In genomic region chr6:135162678-135163439, GRCh38 we compare ENCODE assay signal across 7 cellular contexts. TPM values are rescaled to one million over a fixed set of nuclear protein-coding genes. Genes with fewer than 3 reads are reported as not detected.
DNase-seq lines count a peak whose midpoint lies in the region; ATAC-seq and TF ChIP-seq lines count a peak whose summit lies in the region.

No MANE protein-coding gene starts in this region.

- H3K4me2 ChIP-seq in SK-N-SH: no peak overlapping the region

- TF ChIP-seq CTCF in GM12872 (IDR thresholded peaks at IDR 0.05; ENCODE audit: insufficient read depth, low read depth, low read length) (peak; percentile 96), SK-N-SH (IDR thresholded peaks at IDR 0.05) (peak; percentile 63), chondrocyte (IDR thresholded peaks at IDR 0.05) (peak; percentile 73)

- POLR2A ChIA-PET in SK-N-SH (lab: Yijun Ruan, JAX): no interaction called here
- POLR2A ChIA-PET in naive thymus-derived CD8-positive, alpha-beta T cell (lab: Charles Lee): interaction anchor here (0.6 to 2.2 kb wide), 4 partner anchors 19 to 1031 kb away, joined by 3 to 23 read pairs (median 3); partner anchors contain the start of gene MYB

- H3K27ac Mint-ChIP-seq in chondrocyte (ENCODE audit: unreplicated experiment): no peak overlapping the region
- H3K27ac Mint-ChIP-seq in naive thymus-derived CD8-positive, alpha-beta T cell: peak overlapping the region in 9 of 10 donors; percentile 61 to 86 (median 80)

- no peak overlapping the region for H3K9ac ChIP-seq in SK-N-SH

- H3K4me1 Mint-ChIP-seq in chondrocyte (ENCODE audit: low read depth): no peaks in the 10 kb centered on the region
- peaks cover 13 to 39% (median 29%) of the 10 kb centered on the region in 4 donors for H3K4me1 Mint-ChIP-seq in naive thymus-derived CD8-positive, alpha-beta T cell

- 0 out of 2 replicates have a peak, but pooled peaks have one; percentile 7 for TF ChIP-seq RAD21 in SK-N-SH (IDR thresholded peaks at IDR 0.05; ENCODE audit: low read length)

- H4K20me1 ChIP-seq in SK-N-SH (ENCODE audit: insufficient read depth): no peaks in the 10 kb centered on the region

- CTCF ChIA-PET in SK-N-SH (lab: Yijun Ruan, JAX): interaction anchor here (1.0 to 1.4 kb wide), 7 partner anchors 9 to 260 kb away, joined by 3 to 6 read pairs (median 3); no protein-coding TSS in a partner anchor

- DNase-seq in SK-N-SH (peak; percentile 50), chondrocyte (ENCODE audit: low spot score) (no peak), putamen (ENCODE audit: low spot score) (no peak)
- peak in 2 of 10 donors; percentile 19 to 22 for DNase-seq in naive thymus-derived CD8-positive, alpha-beta T cell

- ATAC-seq in HG03039 (IDR thresholded peaks at IDR 0.05; ENCODE audit: unreplicated experiment) (peak; percentile 3), HG03135 (IDR thresholded peaks at IDR 0.05; ENCODE audit: unreplicated experiment) (no peak)
- no peak for ATAC-seq in naive thymus-derived CD8-positive, alpha-beta T cell

- no peaks in the 10 kb centered on the region for H3K27me3 ChIP-seq in SK-N-SH (ENCODE audit: insufficient read depth)

- no peak overlapping the region for H3K27ac ChIP-seq in SK-N-SH (ENCODE audit: low read depth in 2 of 2, low read length in 1 of 2)

- no peaks in the 10 kb centered on the region for H3K36me3 ChIP-seq in SK-N-SH (replicated peaks in 1 of 2; ENCODE audit: control insufficient read depth in 1 of 2, insufficient read depth in 2 of 2, low read length in 1 of 2)

- 35% methylated on average over 10 of the region's 10 CpGs for WGBS in SK-N-SH (ENCODE audit: low lambda C conversion rate)

- H3K27me3 Mint-ChIP-seq in chondrocyte (ENCODE audit: low read depth): no peaks in the 10 kb centered on the region
- no peaks in the 10 kb centered on the region for H3K27me3 Mint-ChIP-seq in naive thymus-derived CD8-positive, alpha-beta T cell

- no peak overlapping the region for H2AFZ ChIP-seq in SK-N-SH (ENCODE audit: low read depth)

- no peaks in the 10 kb centered on the region for H3K36me3 Mint-ChIP-seq in chondrocyte (ENCODE audit: low read depth)
- no peaks in the 10 kb centered on the region for H3K36me3 Mint-ChIP-seq in naive thymus-derived CD8-positive, alpha-beta T cell

- no peak overlapping the region for H3K4me3 Mint-ChIP-seq in chondrocyte (ENCODE audit: unreplicated experiment)
- peak overlapping the region in 9 of 10 donors; percentile 1 to 52 (median 38) for H3K4me3 Mint-ChIP-seq in naive thymus-derived CD8-positive, alpha-beta T cell

- no peak for TF ChIP-seq EP300 in SK-N-SH (IDR thresholded peaks at IDR 0.05; ENCODE audit: borderline replicate concordance in 1 of 2, low read depth in 1 of 2, low read length in 1 of 2)

- no peaks in the 10 kb centered on the region for H3K79me2 ChIP-seq in SK-N-SH (ENCODE audit: insufficient read depth)

- H3K9me3 ChIP-seq in SK-N-SH: no peaks in the 10 kb centered on the region

- no peaks in the 10 kb centered on the region for H3K4me1 ChIP-seq in SK-N-SH (ENCODE audit: control insufficient read depth in 1 of 2, insufficient read depth in 2 of 2, low read depth in 1 of 2, low read length in 1 of 2)

- H3K4me3 ChIP-seq in SK-N-SH (ENCODE audit: low read depth in 2 of 2, low read length in 1 of 2): no peak overlapping the region

- no peaks in the 10 kb centered on the region for H3F3A ChIP-seq in SK-N-SH (replicated peaks; ENCODE audit: insufficient read depth)

- H3K9me3 Mint-ChIP-seq in chondrocyte (ENCODE audit: low read depth): no peaks in the 10 kb centered on the region
- no peaks in the 10 kb centered on the region for H3K9me3 Mint-ChIP-seq in naive thymus-derived CD8-positive, alpha-beta T cell

- no peaks in the 10 kb centered on the region for H3K9me2 ChIP-seq in SK-N-SH

TF ChIP-seq in SK-N-SH, 30 proteins besides CTCF, POLR2A, EP300 and RAD21:
- TF ChIP-seq ELF1 (IDR thresholded peaks at IDR 0.05) (no peak), PBX3 (IDR thresholded peaks at IDR 0.05) (no peak), FOSL2 (IDR thresholded peaks at IDR 0.05; ENCODE audit: borderline replicate concordance, low read depth) (no peak), RXRA (IDR thresholded peaks at IDR 0.05; ENCODE audit: borderline replicate concordance, low read depth) (no peak), MEF2A (IDR thresholded peaks at IDR 0.05; ENCODE audit: borderline replicate concordance, low read depth) (no peak), TEAD4 (IDR thresholded peaks at IDR 0.05; ENCODE audit: borderline replicate concordance, insufficient read depth) (no peak), TAF1 (IDR thresholded peaks at IDR 0.05; ENCODE audit: borderline replicate concordance, low read depth, low read length) (no peak), NRF1 (IDR thresholded peaks at IDR 0.05; ENCODE audit: low read depth, low read length) (no peak), CHD2 (IDR thresholded peaks at IDR 0.05; ENCODE audit: low read length, partially characterized antibody) (no peak), GABPA (IDR thresholded peaks at IDR 0.05; ENCODE audit: low read depth) (no peak), SMC3 (IDR thresholded peaks at IDR 0.05; ENCODE audit: low read depth, low read length) (no peak), GATA2 (CRISPR knock-in tag; IDR thresholded peaks at IDR 0.05) (no peak), RCOR1 (IDR thresholded peaks at IDR 0.05; ENCODE audit: low read length) (no peak)
TF ChIP-seq in SK-N-SH: peak in this region for 0.

RNA-seq across cellular contexts. Expression of gene MYB, which starts 18.2 kb away (rescaled TPM):
- polyA plus RNA-seq in SK-N-SH (2012; rRNA removed): 0.85 and 1.2 TPM in 2 replicates
- polyA plus RNA-seq in SK-N-SH (2012; cell fraction: cytosol; rRNA removed): 1.0 TPM in 2 replicates
- 1.1 and 1.3 TPM in 2 replicates for polyA plus RNA-seq in SK-N-SH (2012; cell fraction: nucleus; rRNA removed)
- 0.13 to 0.51 TPM (median 0.20 TPM) in 3 replicates for total RNA-seq in chondrocyte
- 10 to 100 TPM; 20.9 to 22.5 TPM for total RNA-seq in naive thymus-derived CD8-positive, alpha-beta T cell
- polyA plus RNA-seq in naive thymus-derived CD8-positive, alpha-beta T cell: 1 to 10 TPM; 2.4 to 4.8 (median 2.5) TPM

Comparison
In these comparisons a context has a peak if more than half of its experiments do, and no peak if none do; other contexts are left out.
1. RNA of gene MYB, which starts 18.2 kb away (total RNA-seq): 20.9 to 22.5 TPM in naive thymus-derived CD8-positive, alpha-beta T cell; 0.13 to 0.51 TPM in chondrocyte; every median in the first group is over 10 times any median in the second.
2. Peak in every context shown above with its lines, with median percentiles within 50 percentile points of each other: CTCF ChIP-seq.